ENCODE assay signal across 20 cellular contexts in the genomic region with DNA sequence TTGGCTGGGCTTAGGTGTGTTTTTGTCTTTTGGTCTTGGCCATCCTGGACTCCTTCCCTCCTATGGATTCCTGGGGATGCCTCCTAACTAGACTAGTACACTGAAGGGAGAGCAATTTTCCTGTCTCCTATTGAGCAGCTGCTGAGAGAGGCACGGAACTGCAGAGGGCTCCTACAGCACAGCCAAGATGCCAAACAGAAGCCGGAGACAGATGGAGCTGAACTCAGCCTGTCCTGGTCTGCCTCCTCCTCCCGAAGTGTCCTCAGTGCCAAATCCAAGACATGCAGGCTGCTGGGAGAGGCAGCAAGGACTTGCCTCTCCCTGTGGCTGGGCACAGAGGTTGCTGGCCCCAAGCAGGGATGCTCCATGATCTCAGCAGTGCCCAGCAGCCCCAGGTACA.
DNase-seq lines count a peak whose midpoint lies in the region; ATAC-seq and TF ChIP-seq lines count a peak whose summit lies in the region.
"Had no signal": no experiment of that assay in that cellular context is flagged by ENCODE, and none has a peak within 500 bp of the region (broad histone marks: within the 10 kb centered on the region; RNA-seq: fewer than 3 reads in every experiment).

No MANE protein-coding gene starts in this region.

- no peak for TF ChIP-seq POLR2A in ovary (IDR thresholded peaks at IDR 0.05)

- 3 to 24% (median 10%) methylated on average over 3 of the region's 3 CpGs for WGBS in ovary, 3 donors

- ATAC-seq in GM21529 (IDR thresholded peaks at IDR 0.05; ENCODE audit: unreplicated experiment) (no peak), HG03095 (IDR thresholded peaks at IDR 0.05; ENCODE audit: unreplicated experiment) (no peak)
- ATAC-seq: gastrocnemius medialis; stimulated activated memory B cell treated with anti-CD40 and anti-IgM and Interleukin-4, amounts not matched to agents 10 μg/mL and 1 μg/mL and 100 μg/mL, for 72 hours had no signal

- H3K27me3 ChIP-seq in ovary, result no peaks in the 10 kb centered on the region
- H3K27me3 ChIP-seq: colonic mucosa, gastrocnemius medialis, Peyer's patch had no signal

- no peak for TF ChIP-seq CTCF in ovary (IDR thresholded peaks at IDR 0.05)

- intact Hi-C loops in ovary (cut with DNase I), result no loop called here

- no peaks in the 10 kb centered on the region for H3K9me3 ChIP-seq in ovary
- H3K9me3 ChIP-seq: colonic mucosa, gastrocnemius medialis, Peyer's patch had no signal

- no peak for TF ChIP-seq EP300 in ovary (IDR thresholded peaks at IDR 0.05)

- no peak overlapping the region for H3K27ac ChIP-seq in ovary
- H3K27ac ChIP-seq: C4-2B, colonic mucosa, gastrocnemius medialis had no signal

- peaks cover 1% of the 10 kb centered on the region for H3K4me1 ChIP-seq in ovary (ENCODE audit: insufficient read depth)
- H3K4me1 ChIP-seq: colonic mucosa, gastrocnemius medialis had no signal

- H3K36me3 ChIP-seq in ovary, result no peaks in the 10 kb centered on the region
- H3K36me3 ChIP-seq: colonic mucosa, gastrocnemius medialis, Peyer's patch had no signal

- no peak overlapping the region for H3K4me3 ChIP-seq in ovary
- H3K4me3 ChIP-seq: colonic mucosa, gastrocnemius medialis, Peyer's patch had no signal

- DNase-seq in Ammon's horn (ENCODE audit: low spot score), result peak; percentile 86
- DNase-seq in NCI-H446 treated with DMSO at 0.1 percent for 48 hours (lab: John Stamatoyannopoulos, UW), result peak; percentile 26
- peak; percentile 52 for DNase-seq in fibroblast of peridontal ligament (ENCODE audit: extremely low read depth)
- DNase-seq in ovary, result peak in 4 of 5 donors; percentile 18 to 49 (median 20)
- DNase-seq in SKM-1 treated with dmso at 0.1 percent for 144 hours (lab: John Stamatoyannopoulos, UW; ENCODE audit: unreplicated experiment), result no peak
- DNase-seq in NCI-H2107 treated with DMSO at 0.1 percent for 48 hours (lab: John Stamatoyannopoulos, UW; ENCODE audit: unreplicated experiment), result no peak
- DNase-seq: activated CD4-positive, alpha-beta memory T cell treated with anti-CD3 and anti-CD28 coated beads for 36 hours; activated naive CD4-positive, alpha-beta T cell treated with Interleukin-2 at 50 U/mL for 16 hours; colonic mucosa; gastrocnemius medialis; GF-D8; KG1; NCI-H2107; Peyer's patch; stimulated activated CD4-positive, alpha-beta T cell treated with anti-CD3 and anti-CD28 coated beads, Interleukin-1b, Interleukin-23, amount 100 ng/mL, for 48 hours; T-helper 9 cell had no signal

Comparison
In these comparisons a context has a peak if more than half of its experiments do, and no peak if none do; other contexts are left out.
1. DNase-seq: peak in Ammon's horn (single experiment), NCI-H446 treated with DMSO at 0.1 percent for 48 hours (single experiment), fibroblast of peridontal ligament (single experiment) and ovary (4 of 5); none in SKM-1 treated with dmso at 0.1 percent for 144 hours (single experiment) and NCI-H2107 treated with DMSO at 0.1 percent for 48 hours (single experiment).